8 cellular contexts compared by ENCODE assay signal in genomic region chr12:11958216-11959091, GRCh38.
DNase-seq lines count a peak whose midpoint lies in the region; ATAC-seq and TF ChIP-seq lines count a peak whose summit lies in the region.

No MANE protein-coding gene starts in this region.

- H3K27ac ChIP-seq in sigmoid colon, result no peak overlapping the region

- CTCF ChIA-PET in activated CD8-positive, alpha-beta T cell treated with anti-CD3 and anti-CD28 coated beads for 36 hours (lab: Charles Lee), result interaction anchor here (1.0 to 1.2 kb wide), 3 partner anchors 13 to 74 kb away, joined by 3 to 4 read pairs (median 3); no protein-coding TSS in a partner anchor

- peaks cover 2% of the 10 kb centered on the region for H3K9me3 Mint-ChIP-seq in activated CD8-positive, alpha-beta T cell treated with anti-CD3 and anti-CD28 coated beads for 36 hours

- POLR2A ChIA-PET in activated CD8-positive, alpha-beta T cell treated with anti-CD3 and anti-CD28 coated beads for 36 hours (lab: Charles Lee), result interaction anchor here (0.5 to 1.0 kb wide), 2 partner anchors 53 to 196 kb away, joined by 3 to 4 read pairs; no protein-coding TSS in a partner anchor

- no peak overlapping the region for H3K4me3 Mint-ChIP-seq in activated CD8-positive, alpha-beta T cell treated with anti-CD3 and anti-CD28 coated beads for 36 hours

- TF ChIP-seq CTCF in HFF-Myc (IDR thresholded peaks at IDR 0.05; ENCODE audit: low read depth, low read length, missing control alignments) (no peak), sigmoid colon (IDR thresholded peaks at IDR 0.05) (no peak)
- TF ChIP-seq CTCF in activated CD8-positive, alpha-beta T cell treated with anti-CD3 and anti-CD28 coated beads for 36 hours (IDR thresholded peaks at IDR 0.05), result no peak

- TF ChIP-seq POLR2A in sigmoid colon (IDR thresholded peaks at IDR 0.05), result no peak

- ATAC-seq in activated CD8-positive, alpha-beta T cell treated with anti-CD3 and anti-CD28 coated beads for 36 hours, result peak; percentile 91
- no peak for ATAC-seq in HG02870 (IDR thresholded peaks at IDR 0.05; ENCODE audit: unreplicated experiment)

- no peaks in the 10 kb centered on the region for H3K36me3 Mint-ChIP-seq in activated CD8-positive, alpha-beta T cell treated with anti-CD3 and anti-CD28 coated beads for 36 hours (ENCODE audit: low read depth)

- H3K4me1 ChIP-seq in sigmoid colon, result no peaks in the 10 kb centered on the region

- H3K9me3 ChIP-seq in sigmoid colon, result peaks cover 0 to 3% (median 0%) of the 10 kb centered on the region in 4 donors

- TF ChIP-seq EP300 in sigmoid colon (IDR thresholded peaks at IDR 0.05), result no peak

- no peak overlapping the region for H3K4me3 ChIP-seq in HFF-Myc (replicated peaks; ENCODE audit: low read depth, low read length)
- no peak overlapping the region for H3K4me3 ChIP-seq in sigmoid colon

- H3K27ac Mint-ChIP-seq in activated CD8-positive, alpha-beta T cell treated with anti-CD3 and anti-CD28 coated beads for 36 hours, result peak overlapping the region; percentile 78

- no peaks in the 10 kb centered on the region for H3K27me3 ChIP-seq in sigmoid colon

- H3K36me3 ChIP-seq in sigmoid colon, result no peaks in the 10 kb centered on the region

- peaks cover 34% of the 10 kb centered on the region for H3K4me1 Mint-ChIP-seq in activated CD8-positive, alpha-beta T cell treated with anti-CD3 and anti-CD28 coated beads for 36 hours (ENCODE audit: low read depth)

- DNase-seq in AG08396 (ENCODE audit: low spot score), result peak; percentile 89
- peak; percentile 78 for DNase-seq in HFF-Myc (ENCODE audit: extremely low read depth, low read depth)
- DNase-seq in activated CD8-positive, alpha-beta T cell treated with anti-CD3 and anti-CD28 coated beads for 36 hours, result peak; percentile 72
- peak; percentile 79 for DNase-seq in glomerular endothelial cell (ENCODE audit: extremely low read depth, low read depth, low spot score)
- no peak for DNase-seq in NCI-H1048 (lab: John Stamatoyannopoulos, UW)
- no peak for DNase-seq in sigmoid colon
- no peak for DNase-seq in NCI-H2171 (lab: John Stamatoyannopoulos, UW)

- 72 to 86% methylated on average over 9 of the region's 9 CpGs for WGBS in sigmoid colon, 2 donors

- peaks cover 19% of the 10 kb centered on the region for H3K27me3 Mint-ChIP-seq in activated CD8-positive, alpha-beta T cell treated with anti-CD3 and anti-CD28 coated beads for 36 hours

- intact Hi-C loops in activated CD8-positive, alpha-beta T cell treated with anti-CD3 and anti-CD28 coated beads for 36 hours (cut with micrococcal nuclease), result no loop called here
- intact Hi-C loops in sigmoid colon (cut with DNase I), result no loop called here

Comparison
In these comparisons a context has a peak if more than half of its experiments do, and no peak if none do; other contexts are left out.
1. DNase-seq: peak in AG08396 (single experiment), HFF-Myc (single experiment), activated CD8-positive, alpha-beta T cell treated with anti-CD3 and anti-CD28 coated beads for 36 hours (single experiment) and glomerular endothelial cell (single experiment); none in NCI-H1048 (single experiment), sigmoid colon (single experiment) and NCI-H2171 (single experiment).